ENCODE assay signal across 2 cellular contexts in the genomic region with DNA sequence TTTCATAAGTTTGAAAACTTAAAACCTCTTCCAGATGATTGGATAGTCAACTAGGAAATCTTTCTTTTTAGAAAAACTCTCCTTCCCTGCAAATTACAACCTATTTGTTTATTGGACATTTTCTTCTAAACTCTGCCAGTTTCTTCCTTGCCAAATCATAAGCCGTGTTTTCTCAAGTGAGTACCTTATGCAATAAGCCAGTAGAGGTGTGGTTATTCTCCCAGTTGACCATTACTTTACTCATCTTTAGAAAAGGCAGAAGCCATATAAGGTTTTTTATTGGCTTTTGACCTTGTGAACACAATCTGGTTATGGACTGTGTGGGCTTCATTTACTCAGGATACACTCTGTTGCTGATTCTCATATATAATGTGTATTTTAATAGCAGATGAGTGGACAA.
TF ChIP-seq lines count a peak whose summit lies in the region.

No MANE protein-coding gene starts in this region.

TF ChIP-seq in liver, 16 proteins besides CTCF, POLR2A, EP300 and RAD21:
- TF ChIP-seq RXRA (IDR thresholded peaks at IDR 0.05) (peak in 1 of 2 donors; percentile 32), YY1 (IDR thresholded peaks at IDR 0.05) (peak; percentile 75), HNF4A (conservative IDR thresholded peaks at IDR 0.05) (peak; percentile 28 to 45), MAX (IDR thresholded peaks at IDR 0.05) (peak; percentile 12), SP1 (IDR thresholded peaks at IDR 0.05) (no peak), JUND (IDR thresholded peaks at IDR 0.05) (no peak)
TF ChIP-seq in liver: peak in this region for 4.

TF ChIP-seq in HepG2, 621 proteins besides CTCF, POLR2A, EP300 and RAD21:
- TF ChIP-seq JUN (CRISPR knock-in tag; IDR thresholded peaks at IDR 0.05) (no peak), TBP (CRISPR knock-in tag; IDR thresholded peaks at IDR 0.05) (no peak), ZNF7 (CRISPR knock-in tag; IDR thresholded peaks at IDR 0.05) (no peak), ETV5 (CRISPR knock-in tag; IDR thresholded peaks at IDR 0.05; ENCODE audit: borderline replicate concordance) (no peak), ZNF775 (CRISPR knock-in tag; IDR thresholded peaks at IDR 0.05; ENCODE audit: borderline replicate concordance) (no peak), ZNF772 (CRISPR knock-in tag; IDR thresholded peaks at IDR 0.05) (no peak), FOXJ3 (CRISPR knock-in tag; IDR thresholded peaks at IDR 0.05; ENCODE audit: borderline replicate concordance) (no peak), KMT2A (CRISPR knock-in tag; IDR thresholded peaks at IDR 0.05) (no peak), TFAP4 (IDR thresholded peaks at IDR 0.05; ENCODE audit: borderline replicate concordance, low read depth) (no peak), ZNF44 (CRISPR knock-in tag; IDR thresholded peaks at IDR 0.05) (no peak), KAT8 (CRISPR knock-in tag; IDR thresholded peaks at IDR 0.05) (no peak), FOXO1 (CRISPR knock-in tag; IDR thresholded peaks at IDR 0.05) (no peak), ZSCAN9 (CRISPR knock-in tag; IDR thresholded peaks at IDR 0.05; ENCODE audit: borderline replicate concordance) (no peak), ZUFSP (CRISPR knock-in tag; IDR thresholded peaks at IDR 0.05; ENCODE audit: borderline replicate concordance) (no peak), ZSCAN29 (CRISPR knock-in tag; conservative IDR thresholded peaks at IDR 0.05) (no peak)
- TF ChIP-seq, protein P1, sequence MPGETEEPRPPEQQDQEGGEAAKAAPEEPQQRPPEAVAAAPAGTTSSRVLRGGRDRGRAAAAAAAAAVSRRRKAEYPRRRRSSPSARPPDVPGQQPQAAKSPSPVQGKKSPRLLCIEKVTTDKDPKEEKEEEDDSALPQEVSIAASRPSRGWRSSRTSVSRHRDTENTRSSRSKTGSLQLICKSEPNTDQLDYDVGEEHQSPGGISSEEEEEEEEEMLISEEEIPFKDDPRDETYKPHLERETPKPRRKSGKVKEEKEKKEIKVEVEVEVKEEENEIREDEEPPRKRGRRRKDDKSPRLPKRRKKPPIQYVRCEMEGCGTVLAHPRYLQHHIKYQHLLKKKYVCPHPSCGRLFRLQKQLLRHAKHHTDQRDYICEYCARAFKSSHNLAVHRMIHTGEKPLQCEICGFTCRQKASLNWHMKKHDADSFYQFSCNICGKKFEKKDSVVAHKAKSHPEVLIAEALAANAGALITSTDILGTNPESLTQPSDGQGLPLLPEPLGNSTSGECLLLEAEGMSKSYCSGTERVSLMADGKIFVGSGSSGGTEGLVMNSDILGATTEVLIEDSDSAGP (CRISPR knock-in tag; IDR thresholded peaks at IDR 0.05; ENCODE audit: borderline replicate concordance) = no peak
